9 cellular contexts compared by ENCODE assay signal in the genomic region with DNA sequence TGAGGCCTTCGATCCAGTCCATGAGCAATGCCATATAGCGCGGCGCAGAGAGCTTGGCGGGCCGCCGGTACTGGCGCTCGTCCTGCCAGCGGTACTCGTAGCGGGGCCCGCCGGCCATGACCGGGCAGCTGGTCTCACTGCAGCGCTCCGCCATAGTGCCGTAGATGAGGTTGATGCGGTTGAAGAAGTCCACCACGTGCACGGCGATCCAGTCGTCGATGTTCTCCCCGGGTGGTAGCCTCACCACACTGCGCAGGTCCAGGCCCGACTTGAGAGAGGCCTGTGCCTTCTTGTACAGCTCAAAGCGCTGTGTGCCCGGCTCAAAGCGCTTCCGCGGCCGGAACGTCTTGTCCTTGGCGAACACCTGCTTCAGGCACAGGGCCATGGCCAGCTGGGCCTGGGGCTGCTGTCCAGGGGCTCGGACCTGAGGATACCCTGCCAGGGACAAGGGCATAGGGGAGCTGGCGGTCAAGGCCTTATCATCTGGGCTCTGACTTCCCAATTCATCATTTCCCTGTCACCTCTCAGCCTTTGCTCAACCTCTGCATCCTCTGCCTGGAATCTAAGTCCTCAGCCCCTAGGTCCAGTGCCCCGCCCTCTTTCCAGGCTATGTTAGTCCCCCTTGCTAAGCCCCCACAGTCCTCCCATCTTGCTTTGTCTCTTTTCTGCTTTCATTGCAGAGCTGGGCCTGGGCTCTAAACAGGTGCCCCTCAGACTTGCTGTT. TPM values are rescaled to one million over a fixed set of nuclear protein-coding genes. Genes with fewer than 3 reads are reported as not detected.
A peak's percentile ranks its signal among the peaks of the same experiment; 100 is the strongest.
DNase-seq lines count a peak whose midpoint lies in the region; TF ChIP-seq lines count a peak whose summit lies in the region.
"Had no signal": no experiment of that assay in that cellular context is flagged by ENCODE, and none has a peak within 500 bp of the region (broad histone marks: within the 10 kb centered on the region; RNA-seq: fewer than 3 reads in every experiment).

No MANE protein-coding gene starts in this region.

- H3K4me1 Mint-ChIP-seq in activated naive CD4-positive, alpha-beta T cell treated with anti-CD3 and anti-CD28 coated beads, Interleukin-2, amount 50 U/mL, for 24 hours: peaks cover 62% of the 10 kb centered on the region
- peaks cover 29% of the 10 kb centered on the region for H3K4me1 Mint-ChIP-seq in neural crest cell

- no peak overlapping the region for H2AFZ ChIP-seq in fibroblast of lung (ENCODE audit: low read length)

- H4K20me1 ChIP-seq in fibroblast of lung (ENCODE audit: control insufficient read depth, extremely low read depth, insufficient read depth, low read length): no peaks in the 10 kb centered on the region

- WGBS in urinary bladder: 90% methylated on average over 38 of the region's 38 CpGs

- H3K36me3 Mint-ChIP-seq in activated naive CD4-positive, alpha-beta T cell treated with anti-CD3 and anti-CD28 coated beads, Interleukin-2, amount 50 U/mL, for 24 hours: peaks cover 3% of the 10 kb centered on the region
- no peaks in the 10 kb centered on the region for H3K36me3 Mint-ChIP-seq in neural crest cell (ENCODE audit: low read depth)

- peak overlapping the region; percentile 33 for H3K4me3 Mint-ChIP-seq in activated naive CD4-positive, alpha-beta T cell treated with anti-CD3 and anti-CD28 coated beads, Interleukin-2, amount 50 U/mL, for 24 hours
- H3K4me3 Mint-ChIP-seq in neural crest cell: peak overlapping the region; percentile 64

- peak overlapping the region; percentile 2 for H3K4me2 ChIP-seq in fibroblast of lung (ENCODE audit: extremely low read depth, insufficient read depth, low read length)

- H3K79me2 ChIP-seq in fibroblast of lung (ENCODE audit: control insufficient read depth, insufficient read depth, low read length): no peaks in the 10 kb centered on the region

- TF ChIP-seq CTCF in fibroblast of lung (conservative IDR thresholded peaks at IDR 0.05 in 1 of 2, IDR thresholded peaks at IDR 0.05 in 1 of 2; ENCODE audit: low read depth in 1 of 2, low read length in 2 of 2) (no peak), neural crest cell (conservative IDR thresholded peaks at IDR 0.05) (no peak)

- H3K9ac ChIP-seq in fibroblast of lung (ENCODE audit: insufficient read depth, low read length): no peak overlapping the region

- H3K36me3 ChIP-seq in fibroblast of lung (ENCODE audit: control insufficient read depth, insufficient read depth, low read length) (peaks cover 11% of the 10 kb centered on the region), urinary bladder (ENCODE audit: insufficient read depth) (no peaks in the 10 kb centered on the region)

- no peak overlapping the region for H3K27ac Mint-ChIP-seq in activated naive CD4-positive, alpha-beta T cell treated with anti-CD3 and anti-CD28 coated beads, Interleukin-2, amount 50 U/mL, for 24 hours
- peak overlapping the region; percentile 67 for H3K27ac Mint-ChIP-seq in neural crest cell (ENCODE audit: unreplicated experiment)

- no peak for DNase-seq in activated naive CD4-positive, alpha-beta T cell treated with Interleukin-2 at 50 U/mL for 16 hours
- DNase-seq in fibroblast of lung (ENCODE audit: low read depth in 2 of 2): no peak
- no peak for DNase-seq in neural crest cell (ENCODE audit: low read depth, low spot score)
- DNase-seq in stimulated activated CD8-positive, alpha-beta memory T cell treated with anti-CD3 and anti-CD28 coated beads, Interleukin-4, amount 100 ng/mL, for 48 hours: no peak
- DNase-seq in DMS 273 treated with DMSO at 0.1 percent for 48 hours (lab: John Stamatoyannopoulos, UW): no peak
- no peak for DNase-seq in UCSD-AML1 (lab: John Stamatoyannopoulos, UW; ENCODE audit: unreplicated experiment)

- H3K4me1 ChIP-seq in fibroblast of lung (ENCODE audit: control insufficient read depth, extremely low read depth, insufficient read depth, low read length) (peaks cover 10% of the 10 kb centered on the region), urinary bladder (ENCODE audit: insufficient read depth) (no peaks in the 10 kb centered on the region)

- H3K4me3 ChIP-seq in fibroblast of lung (replicated peaks in 1 of 4; ENCODE audit: control extremely low read depth in 1 of 4, insufficient read depth in 1 of 4, low read depth in 3 of 4, low read length in 4 of 4): peak overlapping the region in 2 of 4 experiments; percentile 10 to 40
- H3K4me3 ChIP-seq in urinary bladder (ENCODE audit: low read depth, low read length): no peak overlapping the region

- no peaks in the 10 kb centered on the region for H3K9me3 ChIP-seq in fibroblast of lung (ENCODE audit: control insufficient read depth, insufficient read depth, low read depth, low read length)

- H3K9me3 Mint-ChIP-seq in activated naive CD4-positive, alpha-beta T cell treated with anti-CD3 and anti-CD28 coated beads, Interleukin-2, amount 50 U/mL, for 24 hours: no peaks in the 10 kb centered on the region
- H3K9me3 Mint-ChIP-seq in neural crest cell: no peaks in the 10 kb centered on the region

- H3K27me3 ChIP-seq in fibroblast of lung (ENCODE audit: control insufficient read depth, insufficient read depth, low read length): no peaks in the 10 kb centered on the region

- H3K27ac ChIP-seq in fibroblast of lung (ENCODE audit: insufficient read depth, low read length) (no peak overlapping the region), urinary bladder (ENCODE audit: low read depth) (peak overlapping the region; percentile 1)

- H3K27me3 Mint-ChIP-seq in activated naive CD4-positive, alpha-beta T cell treated with anti-CD3 and anti-CD28 coated beads, Interleukin-2, amount 50 U/mL, for 24 hours: no peaks in the 10 kb centered on the region
- H3K27me3 Mint-ChIP-seq in neural crest cell (ENCODE audit: low read depth): peaks cover 4% of the 10 kb centered on the region

RNA-seq across cellular contexts. Expression of a gene that starts 3.5 kb away (rescaled TPM):
- 12.1 and 14.9 TPM in 2 replicates for total RNA-seq in fibroblast of lung
- 6.6 and 9.1 TPM in 2 replicates for polyA plus RNA-seq in fibroblast of lung
- polyA plus RNA-seq in fibroblast of lung (2012): 4.7 and 6.3 TPM in 2 replicates
- 6.6 and 10.1 TPM in 2 replicates for polyA minus RNA-seq in fibroblast of lung (ENCODE audit: low replicate concordance)
- 3.2 and 4.1 TPM in 2 replicates for total RNA-seq in neural crest cell
- 17.2 TPM for total RNA-seq in urinary bladder
- polyA plus RNA-seq in urinary bladder: 16.2 TPM

RNA-seq across cellular contexts. Expression of a gene that starts 9.0 kb away (rescaled TPM):
- total RNA-seq in fibroblast of lung (18.2 and 22.3 TPM in 2 replicates), neural crest cell (28.0 and 30.9 TPM in 2 replicates), urinary bladder (37.3 TPM)
- polyA plus RNA-seq in fibroblast of lung (32.0 and 33.1 TPM in 2 replicates), urinary bladder (25.7 TPM)
- polyA plus RNA-seq in fibroblast of lung (2012): 21.9 and 28.0 TPM in 2 replicates
- 18.3 and 19.8 TPM in 2 replicates for polyA minus RNA-seq in fibroblast of lung (ENCODE audit: low replicate concordance)

RNA-seq across cellular contexts. Expression of a gene that starts 55.1 kb away (rescaled TPM):
- total RNA-seq in fibroblast of lung: 58.3 and 65.6 TPM in 2 replicates
- 72.1 and 81.4 TPM in 2 replicates for polyA plus RNA-seq in fibroblast of lung
- polyA plus RNA-seq in fibroblast of lung (2012): 42.3 and 49.5 TPM in 2 replicates
- polyA minus RNA-seq in fibroblast of lung (ENCODE audit: low replicate concordance): 15.3 and 17.7 TPM in 2 replicates
- total RNA-seq in neural crest cell: 67.8 and 69.3 TPM in 2 replicates
- 33.3 TPM for total RNA-seq in urinary bladder
- polyA plus RNA-seq in urinary bladder: 36.3 TPM

RNA-seq across cellular contexts. Expression of a gene that starts 58.6 kb away (rescaled TPM):
- not detected in 2 replicates for total RNA-seq in fibroblast of lung
- polyA plus RNA-seq in fibroblast of lung: not detected in 2 replicates
- polyA plus RNA-seq in fibroblast of lung (2012): not detected in 2 replicates
- polyA minus RNA-seq in fibroblast of lung (ENCODE audit: low replicate concordance): not detected in 2 replicates
- 0.26 TPM in 1 of 2 replicates, not detected in the other for total RNA-seq in neural crest cell
- total RNA-seq in urinary bladder: not detected
- not detected for polyA plus RNA-seq in urinary bladder
- total RNA-seq: kidney epithelial cell had no signal
